Comparison of ENCODE assay signal across 24 cellular contexts in the genomic region with DNA sequence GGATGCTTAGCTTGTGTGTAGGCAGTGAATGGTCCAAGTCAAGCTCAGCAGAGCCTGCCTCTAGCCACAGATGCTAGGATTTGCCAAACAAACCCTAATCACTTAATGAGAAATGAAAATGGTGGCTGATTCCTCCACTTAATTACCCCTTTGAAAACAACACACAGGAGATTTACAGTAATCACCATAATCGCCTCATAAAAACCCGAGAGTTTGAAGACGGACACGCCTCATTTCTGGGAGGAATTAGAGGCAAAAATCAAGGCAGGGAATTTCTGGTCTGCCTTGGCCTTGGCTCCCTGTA. TPM values are rescaled to one million over a fixed set of nuclear protein-coding genes. Genes with fewer than 3 reads are reported as not detected.
A peak's percentile ranks its signal among the peaks of the same experiment; 100 is the strongest.
DNase-seq lines count a peak whose midpoint lies in the region; ATAC-seq, FAIRE-seq and TF ChIP-seq lines count a peak whose summit lies in the region.
"Had no signal": no experiment of that assay in that cellular context is flagged by ENCODE, and none has a peak within 500 bp of the region (broad histone marks: within the 10 kb centered on the region; RNA-seq: fewer than 3 reads in every experiment).

No MANE protein-coding gene starts in this region.

- H3K4me3 Mint-ChIP-seq in activated CD8-positive, alpha-beta T cell treated with anti-CD3 and anti-CD28 coated beads, Interleukin-2, amount 10 ng/mL, durations not matched to agents 7 days and 5 days: no peak overlapping the region
- H3K4me3 Mint-ChIP-seq: CD4-positive, alpha-beta memory T cell; H9; HFFc6 had no signal

- TF ChIP-seq POLR2A in H54 (IDR thresholded peaks at IDR 0.05; ENCODE audit: low read depth, low read length): no peak

- H3K4me1 Mint-ChIP-seq in activated CD8-positive, alpha-beta T cell treated with anti-CD3 and anti-CD28 coated beads, Interleukin-2, amount 10 ng/mL, durations not matched to agents 7 days and 5 days (ENCODE audit: low read depth): no peaks in the 10 kb centered on the region
- H3K4me1 Mint-ChIP-seq: CD4-positive, alpha-beta memory T cell had no signal

- H3K27ac ChIP-seq in HEK293 (ENCODE audit: extremely low read depth, low read depth, low read length): no peak overlapping the region
- no peak overlapping the region for H3K27ac ChIP-seq in dorsolateral prefrontal cortex
- H3K27ac ChIP-seq: GM23248 had no signal

- CTCF ChIA-PET in HEK293 (lab: Yijun Ruan, JAX): interaction anchor here (1.1 to 5.3 kb wide), 3 partner anchors 10 to 221 kb away, joined by 3 to 32 read pairs (median 3); no protein-coding TSS in a partner anchor
- CTCF ChIA-PET in activated CD8-positive, alpha-beta T cell treated with anti-CD3 and anti-CD28 coated beads, Interleukin-2, amount 10 ng/mL, durations not matched to agents 7 days and 5 days (lab: Charles Lee): no interaction called here

- DNase-seq in NCI-H82 treated with DMSO at 0.1 percent for 48 hours (lab: John Stamatoyannopoulos, UW; ENCODE audit: unreplicated experiment) (peak; percentile 78), left colon (no peak), H54 (ENCODE audit: insufficient read length, low spot score) (no peak), dorsolateral prefrontal cortex (no peak)
- DNase-seq in activated CD8-positive, alpha-beta memory T cell treated with anti-CD3 and anti-CD28 coated beads, Interleukin-2, amount 50 U/mL, for 4 hours: no peak
- DNase-seq in activated CD8-positive, alpha-beta T cell treated with anti-CD3 and anti-CD28 coated beads, Interleukin-2, amount 10 ng/mL, durations not matched to agents 7 days and 5 days: no peak
- DNase-seq: C1 segment of cervical spinal cord; Calu3; CD4-positive, alpha-beta memory T cell; COR-L47; DMS 273 treated with DMSO at 0.1 percent for 48 hours; DMS79; EL; GDM1; GM23248; H9; HFFc6 had no signal

- intact Hi-C loops in left colon (cut with DNase I, micrococcal nuclease): no loop called here
- intact Hi-C loops in dorsolateral prefrontal cortex (cut with DNase I): no loop called here

- no peaks in the 10 kb centered on the region for H3K9me3 Mint-ChIP-seq in activated CD8-positive, alpha-beta T cell treated with anti-CD3 and anti-CD28 coated beads, Interleukin-2, amount 10 ng/mL, durations not matched to agents 7 days and 5 days (ENCODE audit: insufficient read depth)
- H3K9me3 Mint-ChIP-seq: CD4-positive, alpha-beta memory T cell; H9; HFFc6 had no signal

- H3K27ac Mint-ChIP-seq in activated CD8-positive, alpha-beta T cell treated with anti-CD3 and anti-CD28 coated beads, Interleukin-2, amount 10 ng/mL, durations not matched to agents 7 days and 5 days: no peak overlapping the region
- H3K27ac Mint-ChIP-seq: CD4-positive, alpha-beta memory T cell; H9; HFFc6 had no signal

- no peak for TF ChIP-seq CTCF in HEK293 (tag by site-specific recombination; IDR thresholded peaks at IDR 0.05)
- no peak for TF ChIP-seq CTCF in dorsolateral prefrontal cortex (IDR thresholded peaks at IDR 0.05 in 54 of 56, conservative IDR thresholded peaks at IDR 0.05 in 2 of 56; ENCODE audit: low read depth in 1 of 56, partially characterized antibody in 56 of 56)

- no peaks in the 10 kb centered on the region for H3K9me3 ChIP-seq in HEK293 (ENCODE audit: control insufficient read depth, insufficient read depth, low read depth, low read length)

- no peaks in the 10 kb centered on the region for H3K36me3 ChIP-seq in HEK293 (ENCODE audit: control insufficient read depth in 2 of 2, insufficient read depth in 1 of 2, low read length in 2 of 2)

- no peaks in the 10 kb centered on the region for H3K36me3 Mint-ChIP-seq in activated CD8-positive, alpha-beta T cell treated with anti-CD3 and anti-CD28 coated beads, Interleukin-2, amount 10 ng/mL, durations not matched to agents 7 days and 5 days (ENCODE audit: low read depth)
- H3K36me3 Mint-ChIP-seq: CD4-positive, alpha-beta memory T cell had no signal

- FAIRE-seq in H54 (lab: Jason Lieb, UNC): no peak
- FAIRE-seq: GM12878, GM19239, H1 had no signal

- POLR2A ChIA-PET in HEK293 (lab: Yijun Ruan, JAX): no interaction called here
- POLR2A ChIA-PET in activated CD8-positive, alpha-beta T cell treated with anti-CD3 and anti-CD28 coated beads, Interleukin-2, amount 10 ng/mL, durations not matched to agents 7 days and 5 days (lab: Charles Lee): no interaction called here

- H3K4me3 ChIP-seq in HEK293 (ENCODE audit: low read depth, low read length) (no peak overlapping the region), dorsolateral prefrontal cortex (no peak overlapping the region)
- H3K4me3 ChIP-seq: GM12878, GM23248 had no signal

- peak; percentile 27 for ATAC-seq in left colon
- ATAC-seq in activated CD8-positive, alpha-beta T cell treated with anti-CD3 and anti-CD28 coated beads, Interleukin-2, amount 10 ng/mL, durations not matched to agents 7 days and 5 days: no peak
- ATAC-seq: HCT116 had no signal

- peaks cover 0 to 33% (median 3%) of the 10 kb centered on the region in 45 donors for H3K27me3 ChIP-seq in dorsolateral prefrontal cortex

- peaks cover 10% of the 10 kb centered on the region for H3K27me3 Mint-ChIP-seq in activated CD8-positive, alpha-beta T cell treated with anti-CD3 and anti-CD28 coated beads, Interleukin-2, amount 10 ng/mL, durations not matched to agents 7 days and 5 days (ENCODE audit: low read depth)

- no peaks in the 10 kb centered on the region for H3K4me1 ChIP-seq in HEK293 (ENCODE audit: control insufficient read depth, insufficient read depth, low read length)

TF ChIP-seq in HEK293, 187 proteins besides CTCF, POLR2A, EP300 and RAD21:
- TF ChIP-seq ZNF664 (tag by site-specific recombination; IDR thresholded peaks at IDR 0.05) (no peak), FEZF1 (tag by site-specific recombination; IDR thresholded peaks at IDR 0.05) (0 out of 2 replicates have a peak, but pooled peaks have one; percentile 8), GLI2 (tag by site-specific recombination; IDR thresholded peaks at IDR 0.05; ENCODE audit: borderline replicate concordance, low read depth) (no peak), ZNF629 (tag by site-specific recombination; IDR thresholded peaks at IDR 0.05) (no peak), ZNF561 (tag by site-specific recombination; IDR thresholded peaks at IDR 0.05; ENCODE audit: borderline replicate concordance) (no peak), MEIS1 (CRISPR knock-in tag; IDR thresholded peaks at IDR 0.05; ENCODE audit: borderline replicate concordance) (no peak), OSR2 (tag by site-specific recombination; IDR thresholded peaks at IDR 0.05) (peak; percentile 42; the same call in 1 of the 2 replicates), ZNF621 (tag by site-specific recombination; IDR thresholded peaks at IDR 0.05) (no peak), GLIS2 (tag by site-specific recombination; IDR thresholded peaks at IDR 0.05) (no peak), TRIM28 (IDR thresholded peaks at IDR 0.05; ENCODE audit: borderline replicate concordance, low read length) (no peak), ZNF24 (tag by site-specific recombination; IDR thresholded peaks at IDR 0.05) (no peak), ZNF221 (tag by site-specific recombination; IDR thresholded peaks at IDR 0.05; ENCODE audit: borderline replicate concordance) (no peak), ZNF560 (tag by site-specific recombination; IDR thresholded peaks at IDR 0.05; ENCODE audit: borderline replicate concordance) (no peak), ZNF324 (tag by site-specific recombination; IDR thresholded peaks at IDR 0.05) (no peak), ZNF658 (tag by site-specific recombination; IDR thresholded peaks at IDR 0.05) (no peak)
- TF ChIP-seq, protein P1, sequence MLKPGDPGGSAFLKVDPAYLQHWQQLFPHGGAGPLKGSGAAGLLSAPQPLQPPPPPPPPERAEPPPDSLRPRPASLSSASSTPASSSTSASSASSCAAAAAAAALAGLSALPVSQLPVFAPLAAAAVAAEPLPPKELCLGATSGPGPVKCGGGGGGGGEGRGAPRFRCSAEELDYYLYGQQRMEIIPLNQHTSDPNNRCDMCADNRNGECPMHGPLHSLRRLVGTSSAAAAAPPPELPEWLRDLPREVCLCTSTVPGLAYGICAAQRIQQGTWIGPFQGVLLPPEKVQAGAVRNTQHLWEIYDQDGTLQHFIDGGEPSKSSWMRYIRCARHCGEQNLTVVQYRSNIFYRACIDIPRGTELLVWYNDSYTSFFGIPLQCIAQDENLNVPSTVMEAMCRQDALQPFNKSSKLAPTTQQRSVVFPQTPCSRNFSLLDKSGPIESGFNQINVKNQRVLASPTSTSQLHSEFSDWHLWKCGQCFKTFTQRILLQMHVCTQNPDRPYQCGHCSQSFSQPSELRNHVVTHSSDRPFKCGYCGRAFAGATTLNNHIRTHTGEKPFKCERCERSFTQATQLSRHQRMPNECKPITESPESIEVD (tag by site-specific recombination; IDR thresholded peaks at IDR 0.05): peak; percentile 63

RNA-seq across cellular contexts. Expression of a gene that starts 16.3 kb away (rescaled TPM):
- not detected for total RNA-seq in left colon
- under 1 TPM in 47 of 120 experiments, not detected in 73; 0.19 to 0.78 (median 0.37) TPM for total RNA-seq in dorsolateral prefrontal cortex
- not detected for total RNA-seq in activated CD8-positive, alpha-beta T cell treated with anti-CD3 and anti-CD28 coated beads, Interleukin-2, amount 10 ng/mL, durations not matched to agents 7 days and 5 days
- total RNA-seq: A172; A673; Calu3; CD4-positive, alpha-beta memory T cell; GM12878; GM23248; H1; HFFc6 had no signal

RNA-seq across cellular contexts. Expression of a gene that starts 38.1 kb away (rescaled TPM):
- 10 to 100 TPM; 16.1 to 20.7 TPM for total RNA-seq in left colon
- total RNA-seq in dorsolateral prefrontal cortex: 1 to 10 TPM in 7 of 120 experiments, under 1 TPM in 72, not detected in 41; 0.09 to 2.0 (median 0.25) TPM
- total RNA-seq in activated CD8-positive, alpha-beta T cell treated with anti-CD3 and anti-CD28 coated beads, Interleukin-2, amount 10 ng/mL, durations not matched to agents 7 days and 5 days: under 1 TPM; 0.24 to 0.31 TPM
- total RNA-seq: H1, H9 had no signal

Comparison
In these comparisons a context has a peak if more than half of its experiments do, and no peak if none do; other contexts are left out.
1. RNA of a gene that starts 38.1 kb away (total RNA-seq): 16.1 to 20.7 TPM in left colon; 0.24 to 0.31 TPM in activated CD8-positive, alpha-beta T cell treated with anti-CD3 and anti-CD28 coated beads, Interleukin-2, amount 10 ng/mL, durations not matched to agents 7 days and 5 days and 0.09 to 2.0 TPM in dorsolateral prefrontal cortex; every median in the first group is over 4 times any median in the second.